In the genomic region with DNA sequence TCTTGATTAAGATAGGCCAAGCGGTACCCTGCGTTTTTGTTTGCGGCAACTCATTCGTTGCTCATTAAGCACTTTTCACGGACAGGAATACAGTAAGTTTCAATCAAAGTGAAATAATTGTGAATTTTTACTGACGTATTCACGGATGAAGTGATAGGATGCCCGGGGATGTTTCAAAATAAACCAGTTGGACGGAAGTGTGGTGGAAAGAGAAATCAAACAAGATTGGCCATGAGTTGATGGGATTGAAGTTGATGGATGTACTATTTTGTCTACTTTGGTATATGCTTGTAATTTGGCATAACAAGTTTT, we compare ENCODE assay signal across 8 cellular contexts. TPM values are rescaled to one million over a fixed set of nuclear protein-coding genes. Genes with fewer than 3 reads are reported as not detected.
DNase-seq lines count a peak whose midpoint lies in the region; FAIRE-seq and TF ChIP-seq lines count a peak whose summit lies in the region.

No MANE protein-coding gene starts in this region.

- 1 to 4% methylated on average over 9 of the region's 9 CpGs for WGBS in sigmoid colon, 2 donors

- peak; percentile 70 for FAIRE-seq in GM12892 (lab: Jason Lieb, UNC)
- no peak for FAIRE-seq in GM19239 (lab: Jason Lieb, UNC)

- H3K27me3 ChIP-seq in sigmoid colon, result no peaks in the 10 kb centered on the region

- no peak for TF ChIP-seq EP300 in sigmoid colon (IDR thresholded peaks at IDR 0.05)

- TF ChIP-seq POLR2A in GM12892 (IDR thresholded peaks at IDR 0.05; ENCODE audit: low read depth, low read length) (no peak), sigmoid colon (IDR thresholded peaks at IDR 0.05) (no peak)

- intact Hi-C loops in sigmoid colon (cut with DNase I), result no loop called here

- H3K27ac ChIP-seq in RWPE1 (peak overlapping the region; percentile 59), sigmoid colon (peak overlapping the region in 3 of 4 donors; percentile 67 to 77 (median 75))

- DNase-seq in GM12892 (ENCODE audit: insufficient read length), result no peak
- no peak for DNase-seq in RWPE1 (ENCODE audit: low spot score)
- peak; percentile 23 for DNase-seq in fibroblast of peridontal ligament (ENCODE audit: extremely low read depth)
- no peak for DNase-seq in sigmoid colon
- no peak for DNase-seq in cerebellar nuclear complex (lab: John Stamatoyannopoulos, UW)
- no peak for DNase-seq in stimulated activated CD8-positive, alpha-beta memory T cell treated with anti-CD3 and anti-CD28 coated beads, Interleukin-4, amount 100 ng/mL, for 48 hours
- no peak for DNase-seq in GM19239 (ENCODE audit: insufficient read length, low spot score)
- DNase-seq in T-helper 9 cell, result no peak

- TF ChIP-seq CTCF in RWPE1 (conservative IDR thresholded peaks at IDR 0.05; ENCODE audit: low read depth), result no peak
- no peak for TF ChIP-seq CTCF in sigmoid colon (IDR thresholded peaks at IDR 0.05)

- POLR2A ChIA-PET in RWPE1 (lab: Yijun Ruan, JAX; ENCODE audit: low non-redundant PET), result no interaction called here

- CTCF ChIA-PET in RWPE1 (lab: Yijun Ruan, JAX), result no interaction called here

- peaks cover 0 to 9% (median 4%) of the 10 kb centered on the region in 4 donors for H3K36me3 ChIP-seq in sigmoid colon

- H3K9me3 ChIP-seq in sigmoid colon, result no peaks in the 10 kb centered on the region

- peak overlapping the region; percentile 59 to 86 (median 71) for H3K4me3 ChIP-seq in sigmoid colon

- H3K4me1 ChIP-seq in sigmoid colon, result peaks cover 0 to 45% (median 23%) of the 10 kb centered on the region in 4 donors

RNA-seq across cellular contexts. Expression of a gene that starts 0.5 kb away (rescaled TPM):
- polyA plus RNA-seq in GM12892 (2012; ENCODE audit: missing spikeins), result 10.1 TPM
- 1 to 10 TPM; 5.8 to 8.2 (median 6.3) TPM for total RNA-seq in sigmoid colon
- polyA plus RNA-seq in sigmoid colon, result 10 to 100 TPM in 2 of 3 donors, 1 to 10 TPM in 1; 8.4 to 17.9 (median 16.4) TPM
